In genomic region chr17:50475362-50475761, GRCh38 we compare ENCODE assay signal across 25 cellular contexts. TPM values are rescaled to one million over a fixed set of nuclear protein-coding genes. Genes with fewer than 3 reads are reported as not detected.
"Had no signal": no experiment of that assay in that cellular context is flagged by ENCODE, and none has a peak within 500 bp of the region (broad histone marks: within the 10 kb centered on the region; RNA-seq: fewer than 3 reads in every experiment).

No MANE protein-coding gene starts in this region.

- H3K9me3 Mint-ChIP-seq: central memory CD8-positive, alpha-beta T cell; natural killer cell treated with Interleukin-12 subunit alpha and Interleukin-12 subunit beta and Interleukin-15 and Interleukin-18, amount 100 ng/mL, for 72 hours; neural progenitor cell had no signal

- H3K27me3 ChIP-seq: gastrocnemius medialis, pancreas, upper lobe of left lung, uterus had no signal

- H3K4me3 ChIP-seq: esophagus muscularis mucosa, gastrocnemius medialis, neural progenitor cell, prostate gland, upper lobe of left lung, uterus had no signal

- H3K36me3 Mint-ChIP-seq: natural killer cell treated with Interleukin-12 subunit alpha and Interleukin-12 subunit beta and Interleukin-15 and Interleukin-18, amount 100 ng/mL, for 72 hours; neural progenitor cell had no signal

- DNase-seq: cortex of kidney; dorsolateral prefrontal cortex; effector CD8-positive, alpha-beta T cell; gastrocnemius medialis; kidney; left cardiac atrium; left ventricle myocardium superior; mammary epithelial cell; nucleus accumbens; pancreas; retina; stimulated activated CD4-positive, alpha-beta T cell treated with anti-CD3 and anti-CD28 coated beads, Interleukin-12 subunit alpha, Interleukin-12 subunit beta, amount 100 ng/mL, for 4 hours; stimulated activated naive CD4-positive, alpha-beta T cell; upper lobe of left lung; uterus had no signal

- H3K36me3 ChIP-seq: gastrocnemius medialis, neural progenitor cell, pancreas, prostate gland, uterus had no signal

- H3K4me3 Mint-ChIP-seq: central memory CD8-positive, alpha-beta T cell; natural killer cell treated with Interleukin-12 subunit alpha and Interleukin-12 subunit beta and Interleukin-15 and Interleukin-18, amount 100 ng/mL, for 72 hours; neural progenitor cell had no signal

- ATAC-seq: gastrocnemius medialis; left cardiac atrium; left ventricle myocardium superior; natural killer cell treated with Interleukin-12 subunit alpha and Interleukin-12 subunit beta and Interleukin-15 and Interleukin-18, amount 100 ng/mL, for 72 hours; pancreas; sciatic nerve had no signal

- H3K9me3 ChIP-seq: esophagus muscularis mucosa, gastrocnemius medialis, pancreas, prostate gland, upper lobe of left lung, uterus had no signal

- H3K9ac ChIP-seq: neural progenitor cell had no signal

- H3K27me3 Mint-ChIP-seq: central memory CD8-positive, alpha-beta T cell had no signal

- H3K27ac Mint-ChIP-seq: natural killer cell treated with Interleukin-12 subunit alpha and Interleukin-12 subunit beta and Interleukin-15 and Interleukin-18, amount 100 ng/mL, for 72 hours; neural progenitor cell had no signal

- H2AFZ ChIP-seq: neural progenitor cell had no signal

- H3K27ac ChIP-seq: epithelial cell of prostate, esophagus muscularis mucosa, neural progenitor cell, pancreas, prostate gland, upper lobe of left lung, uterus had no signal

RNA-seq across cellular contexts. Expression of gene CHAD, which starts 6.7 kb away (rescaled TPM):
- total RNA-seq: esophagus muscularis mucosa; fibroblast of villous mesenchyme; mammary epithelial cell; natural killer cell treated with Interleukin-12 subunit alpha and Interleukin-12 subunit beta and Interleukin-15 and Interleukin-18, amount 100 ng/mL, for 72 hours; sciatic nerve; uterus had no signal
- polyA plus RNA-seq: mammary epithelial cell had no signal

RNA-seq across cellular contexts. Expression of gene MYCBPAP, which starts 32.9 kb away (rescaled TPM):
- total RNA-seq: gastrocnemius medialis had no signal

RNA-seq across cellular contexts. Expression of gene EPN3, which starts 57.2 kb away (rescaled TPM):
- total RNA-seq: esophagus muscularis mucosa; gastrocnemius medialis; mesenteric fat pad; natural killer cell treated with Interleukin-12 subunit alpha and Interleukin-12 subunit beta and Interleukin-15 and Interleukin-18, amount 100 ng/mL, for 72 hours; skeletal muscle tissue had no signal
